ENCODE assay signal across 8 cellular contexts in the genomic region with DNA sequence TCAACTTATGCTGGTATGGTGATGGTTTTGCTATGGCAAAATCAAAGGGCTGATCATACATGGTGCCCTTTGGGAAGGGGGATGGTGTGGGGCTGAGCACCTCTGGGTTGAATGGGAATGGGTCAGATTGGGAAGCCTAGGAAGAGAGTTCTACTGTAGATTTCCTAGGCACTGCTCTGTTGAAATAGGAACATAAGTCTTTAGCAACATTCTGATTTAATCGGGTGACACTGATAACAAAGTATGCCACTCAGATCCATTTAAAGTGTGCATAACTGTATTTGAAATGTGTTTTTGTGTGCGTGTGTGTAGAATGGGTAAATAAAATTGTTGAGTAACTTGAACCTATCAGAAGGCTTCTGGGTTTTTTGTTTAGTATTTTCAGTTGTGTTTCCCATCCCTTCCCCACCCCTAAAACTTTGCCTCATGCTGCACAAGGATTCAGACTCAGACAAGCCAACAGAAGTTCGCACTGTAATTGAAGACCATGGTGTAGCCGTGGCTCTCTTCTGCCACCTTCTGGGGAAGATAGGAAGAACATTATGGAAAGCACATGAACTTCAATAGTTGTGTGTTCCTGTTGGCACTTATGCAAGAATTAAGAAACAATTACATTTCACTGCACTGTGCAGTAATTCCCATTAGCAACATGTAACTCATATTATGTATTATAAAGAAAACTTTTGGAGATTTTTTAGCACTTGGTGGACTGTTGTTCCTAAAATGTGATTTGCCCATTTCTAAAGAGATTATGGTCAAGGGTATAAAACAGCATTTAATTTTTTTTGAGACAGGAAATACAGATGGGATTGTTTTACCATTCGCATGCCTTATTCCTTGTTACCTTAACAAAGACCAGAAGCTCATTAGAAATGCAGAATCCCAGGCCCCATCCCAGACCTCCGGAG. TPM values are rescaled to one million over a fixed set of nuclear protein-coding genes. Genes with fewer than 3 reads are reported as not detected.
DNase-seq lines count a peak whose midpoint lies in the region; ATAC-seq and TF ChIP-seq lines count a peak whose summit lies in the region.

No MANE protein-coding gene starts in this region.

- no peak overlapping the region for H3K4me3 Mint-ChIP-seq in CD14-positive monocyte
- H3K4me3 Mint-ChIP-seq in T-helper 17 cell, result no peak overlapping the region

- H3K4me1 Mint-ChIP-seq in CD14-positive monocyte (peaks cover 5% of the 10 kb centered on the region), T-helper 17 cell (no peaks in the 10 kb centered on the region)

- H3K27me3 Mint-ChIP-seq in CD14-positive monocyte (ENCODE audit: low read depth in 3 of 3) (peaks cover 0 to 3% (median 2%) of the 10 kb centered on the region in 3 donors), T-helper 17 cell (peaks cover 23% of the 10 kb centered on the region)

- H3K27ac Mint-ChIP-seq in CD14-positive monocyte, result peak overlapping the region in 1 of 7 donors; percentile 62
- H3K27ac Mint-ChIP-seq in T-helper 17 cell, result no peak overlapping the region

- no peaks in the 10 kb centered on the region for H3K9me3 ChIP-seq in T-helper 17 cell (ENCODE audit: control insufficient read depth, low read length, poor library complexity, severe bottlenecking)

- TF ChIP-seq CTCF in CD14-positive monocyte (IDR thresholded peaks at IDR 0.05), result peak; percentile 90

- no peaks in the 10 kb centered on the region for H3K9me3 Mint-ChIP-seq in CD14-positive monocyte

- ATAC-seq in GM21423 (IDR thresholded peaks at IDR 0.05; ENCODE audit: unreplicated experiment), result peak; percentile 53
- ATAC-seq in T-helper 17 cell, result peak; percentile 92
- peak; percentile 87 to 91 for ATAC-seq in left cardiac atrium
- peak; percentile 89 for ATAC-seq in sciatic nerve
- no peak for ATAC-seq in HG02610 (IDR thresholded peaks at IDR 0.05; ENCODE audit: unreplicated experiment)

- DNase-seq in CD14-positive monocyte (ENCODE audit: low spot score) (peak; percentile 58), NCI-H146 treated with DMSO at 0.1 percent for 48 hours (lab: John Stamatoyannopoulos, UW; ENCODE audit: unreplicated experiment) (peak; percentile 55), T-helper 17 cell (peak in 2 of 3 donors; percentile 15 to 53), amniotic stem cell (lab: John Stamatoyannopoulos, UW) (peak; percentile 0), left cardiac atrium (no peak), sciatic nerve (ENCODE audit: low spot score) (no peak)

- peaks cover 5 to 34% of the 10 kb centered on the region in 2 donors for H3K36me3 Mint-ChIP-seq in CD14-positive monocyte
- H3K36me3 Mint-ChIP-seq in T-helper 17 cell (ENCODE audit: low read depth), result no peaks in the 10 kb centered on the region

- intact Hi-C loops in CD14-positive monocyte (cut with micrococcal nuclease), result no loop called here
- intact Hi-C loops in left cardiac atrium (cut with DNase I), result loop anchor here in 1 of 2 donors (2.0 to 5.0 kb wide), 2 partner anchors 27 to 40 kb away; a partner anchor contains a TSS
- intact Hi-C loops in sciatic nerve (cut with DNase I), result no loop called here

RNA-seq across cellular contexts. Expression of a gene that starts 10.9 kb away (rescaled TPM):
- polyA plus RNA-seq in CD14-positive monocyte, result not detected
- total RNA-seq in T-helper 17 cell, result under 1 TPM in 1 of 2 donors, not detected in 1; 0.27 TPM
- total RNA-seq in left cardiac atrium, result 1 to 10 TPM in 1 of 2 donors, not detected in 1; 2.4 TPM
- total RNA-seq in sciatic nerve, result 1.8 TPM

RNA-seq across cellular contexts. Expression of a gene that starts 24.6 kb away (rescaled TPM):
- 1 to 10 TPM; 2.1 to 2.3 TPM for polyA plus RNA-seq in CD14-positive monocyte
- 1 to 10 TPM; 1.7 to 2.0 TPM for total RNA-seq in T-helper 17 cell
- 10 to 100 TPM; 28.2 to 42.8 TPM for total RNA-seq in left cardiac atrium
- total RNA-seq in sciatic nerve, result 16.7 TPM

RNA-seq across cellular contexts. Expression of a gene that starts 26.3 kb away (rescaled TPM):
- polyA plus RNA-seq in CD14-positive monocyte, result under 1 TPM; 0.09 to 0.25 TPM
- under 1 TPM in 1 of 2 donors, not detected in 1; 0.12 TPM for total RNA-seq in T-helper 17 cell
- not detected for total RNA-seq in left cardiac atrium
- 0.27 TPM for total RNA-seq in sciatic nerve

RNA-seq across cellular contexts. Expression of a gene that starts 26.7 kb away (rescaled TPM):
- 1 to 10 TPM; 1.6 to 1.7 TPM for polyA plus RNA-seq in CD14-positive monocyte
- total RNA-seq in T-helper 17 cell (10 to 100 TPM in 1 of 2 donors, 1 to 10 TPM in 1; 8.3 to 14.4 TPM), left cardiac atrium (1 to 10 TPM; 3.4 to 5.9 TPM), sciatic nerve (15.3 TPM)

RNA-seq across cellular contexts. Expression of a gene that starts 45.2 kb away (rescaled TPM):
- under 1 TPM in 1 of 2 donors, not detected in 1; 0.03 TPM for polyA plus RNA-seq in CD14-positive monocyte
- 1 to 10 TPM in 1 of 2 donors, under 1 TPM in 1; 0.22 to 2.7 TPM for total RNA-seq in T-helper 17 cell
- total RNA-seq in left cardiac atrium, result under 1 TPM; 0.06 to 0.10 TPM
- 0.49 TPM for total RNA-seq in sciatic nerve

Comparison
In these comparisons a context has a peak if more than half of its experiments do, and no peak if none do; other contexts are left out.
1. DNase-seq: peak in CD14-positive monocyte (single experiment), NCI-H146 treated with DMSO at 0.1 percent for 48 hours (single experiment), T-helper 17 cell (2 of 3) and amniotic stem cell (single experiment); none in left cardiac atrium (single experiment) and sciatic nerve (single experiment).